10 cellular contexts compared by ENCODE assay signal in the genomic region with DNA sequence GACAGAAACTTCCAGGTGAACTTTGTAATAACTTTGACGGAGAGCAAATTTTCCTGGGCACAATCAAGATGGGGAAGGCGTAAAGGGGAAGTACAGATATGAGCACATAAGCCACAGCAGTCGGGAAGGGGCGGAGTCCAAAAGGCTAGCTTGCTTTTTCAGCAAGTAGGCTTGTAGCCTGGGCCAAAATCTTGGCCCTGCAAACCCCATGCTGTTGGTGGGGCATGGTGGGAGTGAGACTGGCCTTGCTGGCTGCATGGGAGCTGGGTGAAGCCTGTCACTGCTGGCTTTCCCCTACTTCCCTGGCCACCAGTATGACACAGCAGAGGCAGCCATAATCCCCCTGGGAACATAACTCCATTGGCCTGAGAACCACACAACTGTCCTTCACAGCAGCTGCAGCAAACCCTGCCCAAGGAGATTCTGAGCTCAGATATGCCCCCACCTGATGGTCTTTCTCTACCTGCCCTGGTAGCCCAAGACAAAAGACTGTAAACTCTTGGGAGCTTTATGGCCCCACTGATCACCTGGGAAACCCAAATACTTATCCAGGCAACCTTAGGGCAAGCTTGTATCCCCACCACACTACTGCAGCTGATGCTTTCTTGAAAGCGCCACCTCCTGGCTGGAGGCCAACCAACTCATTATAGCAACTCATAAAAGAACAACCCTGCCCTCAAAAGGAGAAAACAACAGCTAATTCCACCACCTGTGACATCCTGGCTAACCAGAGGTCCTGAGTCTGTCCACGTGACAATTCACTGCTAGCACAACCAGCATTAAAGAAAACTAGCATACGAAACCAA. TPM values are rescaled to one million over a fixed set of nuclear protein-coding genes. Genes with fewer than 3 reads are reported as not detected.
DNase-seq lines count a peak whose midpoint lies in the region; ATAC-seq and TF ChIP-seq lines count a peak whose summit lies in the region.
"Had no signal": no experiment of that assay in that cellular context is flagged by ENCODE, and none has a peak within 500 bp of the region (broad histone marks: within the 10 kb centered on the region; RNA-seq: fewer than 3 reads in every experiment).

No MANE protein-coding gene starts in this region.

- peaks cover 0 to 43% (median 25%) of the 10 kb centered on the region in 4 donors for H3K36me3 ChIP-seq in right lobe of liver

- H3K4me3 ChIP-seq in right lobe of liver, result no peak overlapping the region
- H3K4me3 ChIP-seq: cardiac muscle cell had no signal

- no peak for TF ChIP-seq CTCF in right lobe of liver (IDR thresholded peaks at IDR 0.05)

- TF ChIP-seq POLR2A in GM18505 (IDR thresholded peaks at IDR 0.05; ENCODE audit: borderline replicate concordance, extremely low read depth, insufficient read depth, insufficient read length), result peak; percentile 20
- TF ChIP-seq POLR2A in right lobe of liver (IDR thresholded peaks at IDR 0.05), result no peak

- WGBS in right lobe of liver (ENCODE audit: insufficient coverage, low coverage, low lambda C conversion rate, missing lambda C conversion rate), result 35% methylated on average over 2 of the region's 7 CpGs

- intact Hi-C loops in right lobe of liver (cut with DNase I), result no loop called here

- no peaks in the 10 kb centered on the region for H3K9me3 ChIP-seq in T-helper 17 cell (ENCODE audit: control insufficient read depth, low read length, poor library complexity, severe bottlenecking)
- no peaks in the 10 kb centered on the region for H3K9me3 ChIP-seq in right lobe of liver

- H3K4me1 Mint-ChIP-seq in T-helper 17 cell, result peaks cover 37% of the 10 kb centered on the region

- no peaks in the 10 kb centered on the region for H3K27me3 Mint-ChIP-seq in T-helper 17 cell

- ATAC-seq in GM18505 (IDR thresholded peaks at IDR 0.05; ENCODE audit: unreplicated experiment) (peak; percentile 77), HG02763 (IDR thresholded peaks at IDR 0.05; ENCODE audit: unreplicated experiment) (peak; percentile 60), T-helper 17 cell (peak; percentile 49), right lobe of liver (peak; percentile 67 to 83 (median 72)), SK-N-SH treated with all-trans-retinoic acid at 6 μM for 48 hours (no peak)

- H3K27ac Mint-ChIP-seq in T-helper 17 cell, result peak overlapping the region; percentile 70

- H3K4me1 ChIP-seq in right lobe of liver, result no peaks in the 10 kb centered on the region

- peaks cover 28% of the 10 kb centered on the region for H3K36me3 Mint-ChIP-seq in T-helper 17 cell (ENCODE audit: low read depth)

- peak overlapping the region in 2 of 3 donors; percentile 39 for H3K27ac ChIP-seq in right lobe of liver
- H3K27ac ChIP-seq: cardiac muscle cell, KMS-11 had no signal

- no peak overlapping the region for H3K4me3 Mint-ChIP-seq in T-helper 17 cell

- no peaks in the 10 kb centered on the region for H3K27me3 ChIP-seq in right lobe of liver
- H3K27me3 ChIP-seq: cardiac muscle cell had no signal

- DNase-seq in T-helper 17 cell, result no peak
- peak; percentile 53 to 70 (median 63) for DNase-seq in right lobe of liver
- DNase-seq in NCI-H187 (lab: John Stamatoyannopoulos, UW), result no peak
- no peak for DNase-seq in GOT3 (lab: John Stamatoyannopoulos, UW)
- DNase-seq in NCI-H2227 (lab: John Stamatoyannopoulos, UW; ENCODE audit: unreplicated experiment), result no peak

TF ChIP-seq in SK-N-SH treated with all-trans-retinoic acid at 6 μM for 48 hours, 23 proteins besides CTCF, POLR2A, EP300 and RAD21 (continues in another document):
- TF ChIP-seq, protein P1, sequence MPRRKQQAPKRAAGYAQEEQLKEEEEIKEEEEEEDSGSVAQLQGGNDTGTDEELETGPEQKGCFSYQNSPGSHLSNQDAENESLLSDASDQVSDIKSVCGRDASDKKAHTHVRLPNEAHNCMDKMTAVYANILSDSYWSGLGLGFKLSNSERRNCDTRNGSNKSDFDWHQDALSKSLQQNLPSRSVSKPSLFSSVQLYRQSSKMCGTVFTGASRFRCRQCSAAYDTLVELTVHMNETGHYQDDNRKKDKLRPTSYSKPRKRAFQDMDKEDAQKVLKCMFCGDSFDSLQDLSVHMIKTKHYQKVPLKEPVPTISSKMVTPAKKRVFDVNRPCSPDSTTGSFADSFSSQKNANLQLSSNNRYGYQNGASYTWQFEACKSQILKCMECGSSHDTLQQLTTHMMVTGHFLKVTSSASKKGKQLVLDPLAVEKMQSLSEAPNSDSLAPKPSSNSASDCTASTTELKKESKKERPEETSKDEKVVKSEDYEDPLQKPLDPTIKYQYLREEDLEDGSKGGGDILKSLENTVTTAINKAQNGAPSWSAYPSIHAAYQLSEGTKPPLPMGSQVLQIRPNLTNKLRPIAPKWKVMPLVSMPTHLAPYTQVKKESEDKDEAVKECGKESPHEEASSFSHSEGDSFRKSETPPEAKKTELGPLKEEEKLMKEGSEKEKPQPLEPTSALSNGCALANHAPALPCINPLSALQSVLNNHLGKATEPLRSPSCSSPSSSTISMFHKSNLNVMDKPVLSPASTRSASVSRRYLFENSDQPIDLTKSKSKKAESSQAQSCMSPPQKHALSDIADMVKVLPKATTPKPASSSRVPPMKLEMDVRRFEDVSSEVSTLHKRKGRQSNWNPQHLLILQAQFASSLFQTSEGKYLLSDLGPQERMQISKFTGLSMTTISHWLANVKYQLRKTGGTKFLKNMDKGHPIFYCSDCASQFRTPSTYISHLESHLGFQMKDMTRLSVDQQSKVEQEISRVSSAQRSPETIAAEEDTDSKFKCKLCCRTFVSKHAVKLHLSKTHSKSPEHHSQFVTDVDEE (CRISPR knock-in tag; IDR thresholded peaks at IDR 0.05), result no peak
- TF ChIP-seq, protein P2, sequence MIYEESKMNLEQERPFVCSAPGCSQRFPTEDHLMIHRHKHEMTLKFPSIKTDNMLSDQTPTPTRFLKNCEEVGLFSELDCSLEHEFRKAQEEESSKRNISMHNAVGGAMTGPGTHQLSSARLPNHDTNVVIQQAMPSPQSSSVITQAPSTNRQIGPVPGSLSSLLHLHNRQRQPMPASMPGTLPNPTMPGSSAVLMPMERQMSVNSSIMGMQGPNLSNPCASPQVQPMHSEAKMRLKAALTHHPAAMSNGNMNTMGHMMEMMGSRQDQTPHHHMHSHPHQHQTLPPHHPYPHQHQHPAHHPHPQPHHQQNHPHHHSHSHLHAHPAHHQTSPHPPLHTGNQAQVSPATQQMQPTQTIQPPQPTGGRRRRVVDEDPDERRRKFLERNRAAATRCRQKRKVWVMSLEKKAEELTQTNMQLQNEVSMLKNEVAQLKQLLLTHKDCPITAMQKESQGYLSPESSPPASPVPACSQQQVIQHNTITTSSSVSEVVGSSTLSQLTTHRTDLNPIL (CRISPR knock-in tag; IDR thresholded peaks at IDR 0.05; ENCODE audit: low read depth), result no peak
- TF ChIP-seq TOX (CRISPR knock-in tag; IDR thresholded peaks at IDR 0.05; ENCODE audit: borderline replicate concordance) (no peak), ESRRG (CRISPR knock-in tag; IDR thresholded peaks at IDR 0.05) (no peak), ZC3H10 (CRISPR knock-in tag; IDR thresholded peaks at IDR 0.05) (no peak), ISL1 (CRISPR knock-in tag; IDR thresholded peaks at IDR 0.05) (no peak), ZNF565 (CRISPR knock-in tag; conservative IDR thresholded peaks at IDR 0.05; ENCODE audit: low read depth) (no peak), OSR1 (CRISPR knock-in tag; IDR thresholded peaks at IDR 0.05) (no peak), SNAI2 (CRISPR knock-in tag; IDR thresholded peaks at IDR 0.05) (no peak), BACH2 (CRISPR knock-in tag; IDR thresholded peaks at IDR 0.05; ENCODE audit: borderline replicate concordance) (no peak), CSDC2 (CRISPR knock-in tag; IDR thresholded peaks at IDR 0.05) (no peak), TCF4 (CRISPR knock-in tag; IDR thresholded peaks at IDR 0.05; ENCODE audit: borderline replicate concordance) (no peak), ZNF70 (CRISPR knock-in tag; IDR thresholded peaks at IDR 0.05) (no peak), ARNTL (CRISPR knock-in tag; IDR thresholded peaks at IDR 0.05; ENCODE audit: borderline replicate concordance, low read depth) (no peak)
- TF ChIP-seq, protein P3, sequence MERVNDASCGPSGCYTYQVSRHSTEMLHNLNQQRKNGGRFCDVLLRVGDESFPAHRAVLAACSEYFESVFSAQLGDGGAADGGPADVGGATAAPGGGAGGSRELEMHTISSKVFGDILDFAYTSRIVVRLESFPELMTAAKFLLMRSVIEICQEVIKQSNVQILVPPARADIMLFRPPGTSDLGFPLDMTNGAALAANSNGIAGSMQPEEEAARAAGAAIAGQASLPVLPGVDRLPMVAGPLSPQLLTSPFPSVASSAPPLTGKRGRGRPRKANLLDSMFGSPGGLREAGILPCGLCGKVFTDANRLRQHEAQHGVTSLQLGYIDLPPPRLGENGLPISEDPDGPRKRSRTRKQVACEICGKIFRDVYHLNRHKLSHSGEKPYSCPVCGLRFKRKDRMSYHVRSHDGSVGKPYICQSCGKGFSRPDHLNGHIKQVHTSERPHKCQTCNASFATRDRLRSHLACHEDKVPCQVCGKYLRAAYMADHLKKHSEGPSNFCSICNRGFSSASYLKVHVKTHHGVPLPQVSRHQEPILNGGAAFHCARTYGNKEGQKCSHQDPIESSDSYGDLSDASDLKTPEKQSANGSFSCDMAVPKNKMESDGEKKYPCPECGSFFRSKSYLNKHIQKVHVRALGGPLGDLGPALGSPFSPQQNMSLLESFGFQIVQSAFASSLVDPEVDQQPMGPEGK (CRISPR knock-in tag; IDR thresholded peaks at IDR 0.05; ENCODE audit: borderline replicate concordance), result no peak
- TF ChIP-seq, protein P4, sequence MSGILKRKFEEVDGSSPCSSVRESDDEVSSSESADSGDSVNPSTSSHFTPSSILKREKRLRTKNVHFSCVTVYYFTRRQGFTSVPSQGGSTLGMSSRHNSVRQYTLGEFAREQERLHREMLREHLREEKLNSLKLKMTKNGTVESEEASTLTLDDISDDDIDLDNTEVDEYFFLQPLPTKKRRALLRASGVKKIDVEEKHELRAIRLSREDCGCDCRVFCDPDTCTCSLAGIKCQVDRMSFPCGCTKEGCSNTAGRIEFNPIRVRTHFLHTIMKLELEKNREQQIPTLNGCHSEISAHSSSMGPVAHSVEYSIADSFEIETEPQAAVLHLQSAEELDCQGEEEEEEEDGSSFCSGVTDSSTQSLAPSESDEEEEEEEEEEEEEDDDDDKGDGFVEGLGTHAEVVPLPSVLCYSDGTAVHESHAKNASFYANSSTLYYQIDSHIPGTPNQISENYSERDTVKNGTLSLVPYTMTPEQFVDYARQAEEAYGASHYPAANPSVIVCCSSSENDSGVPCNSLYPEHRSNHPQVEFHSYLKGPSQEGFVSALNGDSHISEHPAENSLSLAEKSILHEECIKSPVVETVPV (CRISPR knock-in tag; IDR thresholded peaks at IDR 0.05), result no peak

RNA-seq across cellular contexts. Expression of a gene that starts 24.0 kb away (rescaled TPM):
- total RNA-seq in T-helper 17 cell (10 to 100 TPM; 73.5 to 88.0 TPM), right lobe of liver (10 to 100 TPM; 25.2 to 30.5 (median 27.6) TPM)

RNA-seq across cellular contexts. Expression of a gene that starts 33.9 kb away (rescaled TPM):
- 100 to 1,000 TPM in 1 of 2 donors, 10 to 100 TPM in 1; 96.0 to 105 TPM for total RNA-seq in T-helper 17 cell
- total RNA-seq in right lobe of liver, result 10 to 100 TPM; 12.3 to 19.4 (median 17.7) TPM

RNA-seq across cellular contexts. Expression of a gene that starts 43.8 kb away (rescaled TPM):
- total RNA-seq in T-helper 17 cell (10 to 100 TPM in 1 of 2 donors, 1 to 10 TPM in 1; 3.9 to 24.0 TPM), right lobe of liver (1 to 10 TPM; 1.3 to 8.7 (median 3.6) TPM)

Comparison
In these comparisons a context has a peak if more than half of its experiments do, and no peak if none do; other contexts are left out.
1. DNase-seq: peak in right lobe of liver (3 of 3); none in T-helper 17 cell (0 of 3), NCI-H187 (0 of 2), GOT3 (single experiment) and NCI-H2227 (single experiment).
2. RNA of a gene that starts 33.9 kb away (total RNA-seq): 96.0 to 105 TPM in T-helper 17 cell; 12.3 to 19.4 TPM in right lobe of liver; every median in the first group is over 4 times any median in the second.